ENCODE assay signal across 8 cellular contexts in the genomic region with DNA sequence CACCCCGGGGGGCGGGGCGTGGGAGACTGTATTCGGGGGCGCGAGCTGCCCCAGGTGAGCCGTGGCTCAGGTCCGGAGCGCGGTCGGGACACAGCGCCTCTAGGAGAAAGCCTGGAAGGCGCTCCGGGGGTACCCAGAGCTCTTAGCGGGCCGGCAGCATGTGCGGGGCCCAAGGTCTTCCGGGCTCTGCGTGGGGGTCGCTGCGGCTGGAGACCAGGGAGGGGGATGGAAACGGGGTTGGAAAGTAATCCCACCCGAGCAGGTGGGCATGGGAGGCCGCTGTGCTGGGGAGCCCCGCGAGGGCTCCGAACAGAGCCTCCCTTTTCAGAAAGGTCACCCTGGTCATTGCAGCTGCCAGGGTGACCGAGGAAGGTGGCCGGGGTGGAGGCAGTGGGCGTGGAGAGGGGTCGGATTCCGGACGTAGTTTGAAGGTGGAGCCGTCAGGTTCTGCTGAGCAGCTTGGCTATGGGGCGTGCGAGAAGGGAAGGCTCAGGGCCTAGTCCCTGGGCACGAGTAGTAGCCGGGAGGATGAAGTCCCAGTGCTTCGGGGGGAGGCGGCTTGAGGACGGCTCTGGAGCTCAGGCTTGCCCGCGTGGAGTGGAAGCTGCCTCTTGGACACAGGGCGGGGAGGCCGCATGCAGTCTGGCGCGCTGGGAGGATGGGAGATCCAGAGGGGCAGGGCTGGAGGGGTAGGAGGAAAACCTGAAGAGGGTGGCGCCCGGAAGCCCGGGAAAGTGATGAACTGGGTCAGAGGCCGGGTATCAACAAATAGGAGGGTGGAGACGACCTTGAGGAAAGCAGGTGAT. TPM values are rescaled to one million over a fixed set of nuclear protein-coding genes. Genes with fewer than 3 reads are reported as not detected.
DNase-seq lines count a peak whose midpoint lies in the region; ATAC-seq and TF ChIP-seq lines count a peak whose summit lies in the region.

Gene SIRT5, plus strand, starts transcription at position 31 of the 806 bp plus-strand sequence. CDS start 9,510 bp downstream, outside the sequence.

- peak within 1 kb of the TSS; percentile 76 for H2AFZ ChIP-seq in SU-DHL-6 (ENCODE audit: low read depth, low read length, severe bottlenecking)

- H3K36me3 ChIP-seq in SU-DHL-6 (ENCODE audit: low read length): no peaks in the 10 kb centered on the region
- peaks cover 0 to 5% (median under 1%) of the 10 kb centered on the region in 9 donors for H3K36me3 ChIP-seq in heart right ventricle

- H3K36me3 Mint-ChIP-seq in activated naive CD8-positive, alpha-beta T cell treated with anti-CD3 and anti-CD28 coated beads, Interleukin-2, amount 50 U/mL, for 24 hours (ENCODE audit: low read depth): peaks cover 2% of the 10 kb centered on the region

- 0 to 1% methylated on average over 51 to 52 of the region's 52 CpGs for WGBS in heart right ventricle, 2 donors

- H3K4me1 ChIP-seq in heart right ventricle: peaks cover 4 to 35% (median 21%) of the 10 kb centered on the region in 9 donors

- H3K4me1 Mint-ChIP-seq in activated naive CD8-positive, alpha-beta T cell treated with anti-CD3 and anti-CD28 coated beads, Interleukin-2, amount 50 U/mL, for 24 hours: peaks cover 28% of the 10 kb centered on the region

- H3K27ac ChIP-seq in SU-DHL-6 (ENCODE audit: low read depth, low read length) (peak within 1 kb of the TSS; percentile 84), heart right ventricle (peak within 1 kb of the TSS; percentile 87 to 100 (median 98))

- intact Hi-C loops in heart right ventricle (cut with DNase I): loop anchor here in 8 of 10 donors (2.0 to 10.0 kb wide), 7 partner anchors 38 to 240 kb away; partner anchors contain the start of gene GFOD1 (in 6 of the 8)
- intact Hi-C loops in posterior vena cava (cut with DNase I): no loop called here

- peak within 1 kb of the TSS; percentile 96 for H3K27ac Mint-ChIP-seq in activated naive CD8-positive, alpha-beta T cell treated with anti-CD3 and anti-CD28 coated beads, Interleukin-2, amount 50 U/mL, for 24 hours

- H4K20me1 ChIP-seq in SU-DHL-6 (ENCODE audit: low read depth, low read length): no peaks in the 10 kb centered on the region; the same call in 1 of the 2 replicates

- no peaks in the 10 kb centered on the region for H3K27me3 ChIP-seq in SU-DHL-6 (ENCODE audit: low read length)
- H3K27me3 ChIP-seq in heart right ventricle: no peaks in the 10 kb centered on the region

- peaks cover 8% of the 10 kb centered on the region for H3K79me2 ChIP-seq in SU-DHL-6 (ENCODE audit: insufficient read depth, low read length)

- H3K4me3 ChIP-seq in SU-DHL-6 (ENCODE audit: insufficient read depth, low read length, poor library complexity, severe bottlenecking): peak within 1 kb of the TSS; percentile 64
- H3K4me3 ChIP-seq in heart right ventricle: peak within 1 kb of the TSS; percentile 53 to 90 (median 74)

- H3F3A ChIP-seq in SU-DHL-6 (ENCODE audit: insufficient read depth): peaks cover 27% of the 10 kb centered on the region

- no peaks in the 10 kb centered on the region for H3K9me2 ChIP-seq in SU-DHL-6 (replicated peaks; ENCODE audit: insufficient read depth, low read length)

- TF ChIP-seq CTCF in GM12874 (IDR thresholded peaks at IDR 0.05; ENCODE audit: insufficient read depth, low read depth, low read length): peak; percentile 70; the same call in 1 of the 2 replicates
- peak; percentile 100 for TF ChIP-seq CTCF in SU-DHL-6 (IDR thresholded peaks at IDR 0.05; ENCODE audit: insufficient read depth, low read length, poor library complexity, severe bottlenecking)
- TF ChIP-seq CTCF in heart right ventricle (IDR thresholded peaks at IDR 0.05): no peak

- no peaks in the 10 kb centered on the region for H3K27me3 Mint-ChIP-seq in activated naive CD8-positive, alpha-beta T cell treated with anti-CD3 and anti-CD28 coated beads, Interleukin-2, amount 50 U/mL, for 24 hours

- DNase-seq in NCI-H1105 treated with DMSO at 0.1 percent for 48 hours (lab: John Stamatoyannopoulos, UW): peak; percentile 90
- DNase-seq in activated naive CD8-positive, alpha-beta T cell treated with anti-CD3 and anti-CD28 coated beads, Interleukin-2, amount 50 U/mL, for 24 hours: peak; percentile 82
- DNase-seq in heart right ventricle: peak; percentile 83 to 85
- peak; percentile 92 for DNase-seq in posterior vena cava (ENCODE audit: low spot score)
- peak; percentile 87 for DNase-seq in ureter (ENCODE audit: low spot score)

- H3K4me2 ChIP-seq in SU-DHL-6 (ENCODE audit: low read depth, low read length, poor library complexity, severe bottlenecking): peak within 1 kb of the TSS; percentile 82

- H3K9me3 ChIP-seq in SU-DHL-6 (ENCODE audit: insufficient read depth, low read length) (no peaks in the 10 kb centered on the region), heart right ventricle (peaks cover 0 to 5% (median 0%) of the 10 kb centered on the region in 11 donors)

- H3K9ac ChIP-seq in SU-DHL-6 (ENCODE audit: low read length): peak within 1 kb of the TSS; percentile 77

- no peaks in the 10 kb centered on the region for H3K9me3 Mint-ChIP-seq in activated naive CD8-positive, alpha-beta T cell treated with anti-CD3 and anti-CD28 coated beads, Interleukin-2, amount 50 U/mL, for 24 hours

- H3K4me3 Mint-ChIP-seq in activated naive CD8-positive, alpha-beta T cell treated with anti-CD3 and anti-CD28 coated beads, Interleukin-2, amount 50 U/mL, for 24 hours: peak within 1 kb of the TSS; percentile 97

- ATAC-seq in HG02678 (IDR thresholded peaks at IDR 0.05; ENCODE audit: unreplicated experiment) (peak; percentile 61), heart right ventricle (peak; percentile 69 to 85 (median 80))
- peak; percentile 79 for ATAC-seq in activated naive CD8-positive, alpha-beta T cell treated with anti-CD3 and anti-CD28 coated beads, Interleukin-2, amount 50 U/mL, for 24 hours

RNA-seq across cellular contexts. Expression of gene SIRT5, which starts in this region (rescaled TPM):
- total RNA-seq in heart right ventricle (10 to 100 TPM; 32.9 to 60.1 (median 47.2) TPM), posterior vena cava (10 to 100 TPM in 1 of 2 donors, 1 to 10 TPM in 1; 8.9 to 11.7 TPM), ureter (20.4 TPM)
- 10 to 100 TPM; 10.8 to 23.4 TPM for polyA plus RNA-seq in heart right ventricle

Comparison
In these comparisons a context has a peak if more than half of its experiments do, and no peak if none do; other contexts are left out.
1. Peak in every context shown above with its lines: DNase-seq, ATAC-seq, H3K4me3 ChIP-seq and H3K27ac ChIP-seq.
2. CTCF ChIP-seq: peak in GM12874 (single experiment) and SU-DHL-6 (single experiment); none in heart right ventricle (0 of 9).
3. intact Hi-C loops: an anchor here in heart right ventricle (2.0 to 10.0 kb wide); none called in posterior vena cava.